8 cellular contexts compared by ENCODE assay signal in the genomic region with DNA sequence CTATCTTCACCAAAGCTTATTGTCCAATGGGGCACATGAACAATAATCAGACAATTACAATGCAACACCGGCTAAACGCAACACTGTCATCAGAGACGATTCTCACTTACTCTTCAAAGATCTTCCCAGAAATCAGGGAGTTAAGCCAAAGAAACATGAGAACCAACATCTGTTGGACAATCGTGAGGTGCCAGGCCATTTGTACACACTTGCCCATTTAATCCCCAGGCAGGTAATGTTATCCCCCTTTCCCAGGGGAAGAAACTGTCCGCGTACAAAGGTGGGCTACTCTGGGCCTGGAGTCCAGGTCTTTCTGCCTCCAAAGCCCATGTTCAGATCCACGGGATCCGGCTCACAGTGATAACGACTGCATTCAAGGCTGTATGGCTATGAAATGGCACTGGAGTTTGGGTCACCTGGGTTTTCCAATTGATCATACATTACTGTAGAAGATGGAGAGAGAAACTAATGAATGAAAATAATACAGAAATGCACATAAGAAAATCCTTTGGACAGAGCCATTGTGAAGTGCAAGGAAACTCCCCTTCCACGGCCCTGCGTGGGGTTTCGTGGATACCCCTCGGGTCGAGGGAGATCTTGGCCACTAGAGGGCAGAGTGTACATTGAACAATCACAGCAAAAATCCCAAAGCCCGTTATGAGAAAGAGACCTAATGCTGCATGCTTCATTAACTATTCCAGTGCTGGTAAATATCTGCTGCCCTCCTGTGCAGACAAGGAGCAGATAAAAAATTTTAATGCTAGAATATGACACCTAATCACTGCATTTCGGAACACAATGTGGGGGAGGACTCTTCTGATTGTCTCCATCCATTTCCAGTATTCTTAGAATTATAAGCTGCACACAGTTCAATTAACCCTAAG.
DNase-seq lines count a peak whose midpoint lies in the region; TF ChIP-seq lines count a peak whose summit lies in the region.

No MANE protein-coding gene starts in this region.

- DNase-seq in ACHN (peak; percentile 37), GM13976 (ENCODE audit: low spot score) (peak; percentile 63), NAMALWA (ENCODE audit: low spot score) (peak; percentile 41), SW480 (ENCODE audit: low spot score) (peak; percentile 47), astrocyte of the spinal cord (ENCODE audit: low read depth, low spot score) (peak; percentile 52), iPS-NIHi11 (ENCODE audit: low spot score) (peak; percentile 62), cortex of kidney (lab: John Stamatoyannopoulos, UW) (no peak)
- DNase-seq in stimulated activated CD4-positive, alpha-beta T cell treated with anti-CD3 and anti-CD28 coated beads, Interleukin-1b, Interleukin-23, amount 100 ng/mL, for 4 hours (ENCODE audit: low read depth in 2 of 2), result peak; percentile 20 to 32

- in situ Hi-C loops in ACHN (cut with HindIII; ENCODE audit: low pct_ligation_motif_present, low pct_unique_long_range_greater_than_20kb, low sequenced_read_pairs) (no loop called here), GM13976 (cut with MboI; ENCODE audit: low sequenced_read_pairs, unreplicated experiment) (loop anchor here (10.0 kb wide), 1 partner anchor 385 kb away; no protein-coding TSS in a partner anchor), astrocyte of the spinal cord (cut with HindIII; ENCODE audit: low sequenced_read_pairs) (no loop called here)

- H3K4me3 ChIP-seq in astrocyte of the spinal cord (ENCODE audit: low read depth, low read length), result no peak overlapping the region

- peak; percentile 68 for TF ChIP-seq CTCF in GM13976 (IDR thresholded peaks at IDR 0.05; ENCODE audit: borderline replicate concordance, control extremely low read depth, extremely low read depth, insufficient read depth, missing control alignments)
- peak; percentile 81 for TF ChIP-seq CTCF in astrocyte of the spinal cord (IDR thresholded peaks at IDR 0.05; ENCODE audit: low read depth, low read length)
